ENCODE assay signal across 35 cellular contexts in genomic region chr14:33685026-33685425, GRCh38.
"Had no signal": no experiment of that assay in that cellular context is flagged by ENCODE, and none has a peak within 500 bp of the region (broad histone marks: within the 10 kb centered on the region; RNA-seq: fewer than 3 reads in every experiment).

No MANE protein-coding gene starts in this region.

- H3K36me3 ChIP-seq: ascending aorta, brain microvascular endothelial cell, breast epithelium had no signal

- H3K27me3 Mint-ChIP-seq: activated B cell treated with CpG ODN at 0.5 μM for 24 hours; activated CD4-positive, alpha-beta memory T cell treated with anti-CD3 and anti-CD28 coated beads, Interleukin-2, amount 10 ng/mL, durations not matched to agents 7 days and 5 days; activated CD4-positive, alpha-beta T cell treated with anti-CD3 and anti-CD28 coated beads, Interleukin-2, amount 10 ng/mL, durations not matched to agents 24 days and 14 days; activated CD8-positive, alpha-beta memory T cell treated with anti-CD3 and anti-CD28 coated beads, Interleukin-2, amount 10 ng/mL, durations not matched to agents 7 days and 5 days; activated naive CD4-positive, alpha-beta T cell treated with anti-CD3 and anti-CD28 coated beads, Interleukin-2, amount 10 ng/mL, durations not matched to agents 7 days and 5 days; activated naive CD4-positive, alpha-beta T cell treated with anti-CD3 and anti-CD28 coated beads, Interleukin-2, amount 50 U/mL, for 24 hours; activated naive CD8-positive, alpha-beta T cell; activated naive CD8-positive, alpha-beta T cell treated with anti-CD3 and anti-CD28 coated beads, Interleukin-2, amount 10 ng/mL, durations not matched to agents 7 days and 5 days; activated naive CD8-positive, alpha-beta T cell treated with anti-CD3 and anti-CD28 coated beads, Interleukin-2, amount 50 U/mL, for 24 hours; activated T-cell treated with anti-CD3 and anti-CD28 coated beads, Interleukin-2, amount 50 U/mL, for 24 hours had no signal

- H3K9me3 ChIP-seq: ascending aorta, body of pancreas, breast epithelium had no signal

- H3K27ac Mint-ChIP-seq: activated B cell treated with CpG ODN at 0.5 μM for 24 hours; activated CD4-positive, alpha-beta memory T cell treated with anti-CD3 and anti-CD28 coated beads, Interleukin-2, amount 10 ng/mL, durations not matched to agents 7 days and 5 days; activated CD4-positive, alpha-beta T cell treated with anti-CD3 and anti-CD28 coated beads, Interleukin-2, amount 10 ng/mL, durations not matched to agents 24 days and 14 days; activated CD8-positive, alpha-beta memory T cell treated with anti-CD3 and anti-CD28 coated beads, Interleukin-2, amount 10 ng/mL, durations not matched to agents 7 days and 5 days; activated CD8-positive, alpha-beta T cell treated with anti-CD3 and anti-CD28 coated beads, Interleukin-2, amount 10 ng/mL, durations not matched to agents 7 days and 5 days; activated naive CD4-positive, alpha-beta T cell treated with anti-CD3 and anti-CD28 coated beads, Interleukin-2, amount 10 ng/mL, durations not matched to agents 7 days and 5 days; activated naive CD4-positive, alpha-beta T cell treated with anti-CD3 and anti-CD28 coated beads, Interleukin-2, amount 50 U/mL, for 24 hours; activated naive CD8-positive, alpha-beta T cell; activated naive CD8-positive, alpha-beta T cell treated with anti-CD3 and anti-CD28 coated beads, Interleukin-2, amount 10 ng/mL, durations not matched to agents 7 days and 5 days; activated naive CD8-positive, alpha-beta T cell treated with anti-CD3 and anti-CD28 coated beads, Interleukin-2, amount 50 U/mL, for 24 hours; activated T-cell treated with anti-CD3 and anti-CD28 coated beads, Interleukin-2, amount 50 U/mL, for 24 hours; activated T-helper 2 cell treated with anti-CD3 and anti-CD28 coated beads, Interferon-gamma antibody, Interleukin-2, Interleukin-4, amounts not matched to agents 10 μg/mL and 5 μg/mL and 100 μg/mL, durations not matched to agents 14 hours and 24 hours and 36 hours; T-helper 1 cell treated with Interleukin-12 subunit alpha and Interleukin-12 subunit beta and Interleukin-4 antibody, amounts not matched to agents 30 μg/mL and 1 μg/mL, for 36 hours; T-helper 2 cell treated with Interferon-gamma antibody and Interleukin-4, amounts not matched to agents 5 μg/mL and 100 μg/mL, for 36 hours had no signal

- H3K9me3 Mint-ChIP-seq: activated B cell treated with CpG ODN at 0.5 μM for 24 hours; activated CD4-positive, alpha-beta memory T cell treated with anti-CD3 and anti-CD28 coated beads, Interleukin-2, amount 10 ng/mL, durations not matched to agents 7 days and 5 days; activated CD4-positive, alpha-beta T cell treated with anti-CD3 and anti-CD28 coated beads, Interleukin-2, amount 10 ng/mL, durations not matched to agents 24 days and 14 days; activated naive CD4-positive, alpha-beta T cell treated with anti-CD3 and anti-CD28 coated beads, Interleukin-2, amount 10 ng/mL, durations not matched to agents 7 days and 5 days; activated naive CD4-positive, alpha-beta T cell treated with anti-CD3 and anti-CD28 coated beads, Interleukin-2, amount 50 U/mL, for 24 hours; activated naive CD8-positive, alpha-beta T cell treated with anti-CD3 and anti-CD28 coated beads, Interleukin-2, amount 10 ng/mL, durations not matched to agents 7 days and 5 days; activated naive CD8-positive, alpha-beta T cell treated with anti-CD3 and anti-CD28 coated beads, Interleukin-2, amount 50 U/mL, for 24 hours; activated T-cell treated with anti-CD3 and anti-CD28 coated beads, Interleukin-2, amount 50 U/mL, for 24 hours; activated T-helper 2 cell treated with anti-CD3 and anti-CD28 coated beads, Interferon-gamma antibody, Interleukin-2, Interleukin-4, amounts not matched to agents 10 μg/mL and 5 μg/mL and 100 μg/mL, durations not matched to agents 14 hours and 24 hours and 36 hours; T-helper 1 cell treated with Interleukin-12 subunit alpha and Interleukin-12 subunit beta and Interleukin-4 antibody, amounts not matched to agents 30 μg/mL and 1 μg/mL, for 36 hours; T-helper 2 cell treated with Interferon-gamma antibody and Interleukin-4, amounts not matched to agents 5 μg/mL and 100 μg/mL, for 36 hours had no signal

- H3K4me1 ChIP-seq: body of pancreas, breast epithelium had no signal

- H3K4me3 Mint-ChIP-seq: activated B cell treated with CpG ODN at 0.5 μM for 24 hours; activated CD4-positive, alpha-beta memory T cell treated with anti-CD3 and anti-CD28 coated beads, Interleukin-2, amount 10 ng/mL, durations not matched to agents 7 days and 5 days; activated CD4-positive, alpha-beta T cell treated with anti-CD3 and anti-CD28 coated beads, Interleukin-2, amount 10 ng/mL, durations not matched to agents 24 days and 14 days; activated CD8-positive, alpha-beta memory T cell treated with anti-CD3 and anti-CD28 coated beads, Interleukin-2, amount 10 ng/mL, durations not matched to agents 7 days and 5 days; activated CD8-positive, alpha-beta T cell treated with anti-CD3 and anti-CD28 coated beads, Interleukin-2, amount 10 ng/mL, durations not matched to agents 7 days and 5 days; activated naive CD4-positive, alpha-beta T cell treated with anti-CD3 and anti-CD28 coated beads, Interleukin-2, amount 10 ng/mL, durations not matched to agents 7 days and 5 days; activated naive CD4-positive, alpha-beta T cell treated with anti-CD3 and anti-CD28 coated beads, Interleukin-2, amount 50 U/mL, for 24 hours; activated naive CD8-positive, alpha-beta T cell; activated naive CD8-positive, alpha-beta T cell treated with anti-CD3 and anti-CD28 coated beads, Interleukin-2, amount 10 ng/mL, durations not matched to agents 7 days and 5 days; activated naive CD8-positive, alpha-beta T cell treated with anti-CD3 and anti-CD28 coated beads, Interleukin-2, amount 50 U/mL, for 24 hours; activated T-cell treated with anti-CD3 and anti-CD28 coated beads, Interleukin-2, amount 50 U/mL, for 24 hours; T-helper 1 cell treated with Interleukin-12 subunit alpha and Interleukin-12 subunit beta and Interleukin-4 antibody, amounts not matched to agents 30 μg/mL and 1 μg/mL, for 36 hours; T-helper 2 cell treated with Interferon-gamma antibody and Interleukin-4, amounts not matched to agents 5 μg/mL and 100 μg/mL, for 36 hours had no signal

- H3K4me3 ChIP-seq: ascending aorta, body of pancreas, breast epithelium had no signal

- H3K27ac ChIP-seq: ascending aorta, body of pancreas, brain microvascular endothelial cell, breast epithelium, VCaP had no signal

- H3K4me1 Mint-ChIP-seq: activated B cell treated with CpG ODN at 0.5 μM for 24 hours; activated CD4-positive, alpha-beta memory T cell treated with anti-CD3 and anti-CD28 coated beads, Interleukin-2, amount 10 ng/mL, durations not matched to agents 7 days and 5 days; activated CD4-positive, alpha-beta T cell treated with anti-CD3 and anti-CD28 coated beads, Interleukin-2, amount 10 ng/mL, durations not matched to agents 24 days and 14 days; activated CD8-positive, alpha-beta memory T cell treated with anti-CD3 and anti-CD28 coated beads, Interleukin-2, amount 10 ng/mL, durations not matched to agents 7 days and 5 days; activated naive CD4-positive, alpha-beta T cell treated with anti-CD3 and anti-CD28 coated beads, Interleukin-2, amount 10 ng/mL, durations not matched to agents 7 days and 5 days; activated naive CD4-positive, alpha-beta T cell treated with anti-CD3 and anti-CD28 coated beads, Interleukin-2, amount 50 U/mL, for 24 hours; activated naive CD8-positive, alpha-beta T cell treated with anti-CD3 and anti-CD28 coated beads, Interleukin-2, amount 10 ng/mL, durations not matched to agents 7 days and 5 days; activated naive CD8-positive, alpha-beta T cell treated with anti-CD3 and anti-CD28 coated beads, Interleukin-2, amount 50 U/mL, for 24 hours had no signal

- H3K27me3 ChIP-seq: ascending aorta, body of pancreas, brain microvascular endothelial cell, breast epithelium had no signal

- DNase-seq: activated B cell treated with CpG ODN at 0.5 μM for 24 hours; activated CD4-positive, alpha-beta memory T cell treated with anti-CD3 and anti-CD28 coated beads, Interleukin-2, amount 10 ng/mL, durations not matched to agents 7 days and 5 days; activated CD4-positive, alpha-beta T cell treated with anti-CD3 and anti-CD28 coated beads for 4 hours; activated CD4-positive, alpha-beta T cell treated with anti-CD3 and anti-CD28 coated beads, Interleukin-2, amount 10 ng/mL, durations not matched to agents 24 days and 14 days; activated CD4-positive, alpha-beta T cell treated with anti-CD3 and anti-CD28 coated beads, Interleukin-2, amount 50 U/mL, for 1 hour; activated CD4-positive, alpha-beta T cell treated with anti-CD3 and anti-CD28 coated beads, Interleukin-2, amount 50 U/mL, for 4 hours; activated CD4-positive, CD25-positive, alpha-beta regulatory T cell treated with anti-CD3 and anti-CD28 coated beads, Interleukin-2, amount 50 U/mL, for 72 hours; activated CD8-positive, alpha-beta memory T cell treated with anti-CD3 and anti-CD28 coated beads for 24 hours; activated CD8-positive, alpha-beta memory T cell treated with anti-CD3 and anti-CD28 coated beads, Interleukin-2, amount 10 ng/mL, durations not matched to agents 7 days and 5 days; activated CD8-positive, alpha-beta memory T cell treated with anti-CD3 and anti-CD28 coated beads, Interleukin-2, amount 50 U/mL, for 48 hours; activated CD8-positive, alpha-beta T cell treated with anti-CD3 and anti-CD28 coated beads, Interleukin-2, amount 10 ng/mL, durations not matched to agents 7 days and 5 days; activated effector memory CD4-positive, alpha-beta T cell treated with Interleukin-2 at 50 U/mL for 16 hours; activated gamma-delta T cell; activated naive CD4-positive, alpha-beta T cell treated with anti-CD3 and anti-CD28 coated beads, Interleukin-2, amount 10 ng/mL, durations not matched to agents 7 days and 5 days; activated naive CD4-positive, alpha-beta T cell treated with Interleukin-2 at 50 U/mL for 16 hours; activated naive CD8-positive, alpha-beta T cell treated with anti-CD3 and anti-CD28 coated beads, Interleukin-2, amount 10 ng/mL, durations not matched to agents 7 days and 5 days; activated naive CD8-positive, alpha-beta T cell treated with anti-CD3 and anti-CD28 coated beads, Interleukin-2, amount 50 U/mL, for 24 hours; activated T-cell treated with anti-CD3 and anti-CD28 coated beads, Interleukin-2, amount 50 U/mL, for 24 hours; activated T-cell treated with anti-CD3 and anti-CD28 coated beads, Interleukin-2, amount 50 U/mL, for 48 hours; amygdala; anterior cingulate cortex; body of pancreas; brain microvascular endothelial cell; central memory CD4-positive, alpha-beta T cell; T-helper 1 cell; T-helper 2 cell; T-helper 9 cell had no signal

- H3K36me3 Mint-ChIP-seq: activated CD8-positive, alpha-beta memory T cell treated with anti-CD3 and anti-CD28 coated beads, Interleukin-2, amount 10 ng/mL, durations not matched to agents 7 days and 5 days; activated naive CD4-positive, alpha-beta T cell treated with anti-CD3 and anti-CD28 coated beads, Interleukin-2, amount 10 ng/mL, durations not matched to agents 7 days and 5 days; activated naive CD4-positive, alpha-beta T cell treated with anti-CD3 and anti-CD28 coated beads, Interleukin-2, amount 50 U/mL, for 24 hours; activated naive CD8-positive, alpha-beta T cell; activated naive CD8-positive, alpha-beta T cell treated with anti-CD3 and anti-CD28 coated beads, Interleukin-2, amount 10 ng/mL, durations not matched to agents 7 days and 5 days had no signal

- ATAC-seq: activated CD8-positive, alpha-beta memory T cell treated with anti-CD3 and anti-CD28 coated beads, Interleukin-2, amount 10 ng/mL, durations not matched to agents 7 days and 5 days; activated CD8-positive, alpha-beta T cell treated with anti-CD3 and anti-CD28 coated beads, Interleukin-2, amount 10 ng/mL, durations not matched to agents 7 days and 5 days; activated naive CD8-positive, alpha-beta T cell treated with anti-CD3 and anti-CD28 coated beads, Interleukin-2, amount 50 U/mL, for 24 hours; body of pancreas had no signal
